ENCODE assay signal across 17 cellular contexts in the genomic region with DNA sequence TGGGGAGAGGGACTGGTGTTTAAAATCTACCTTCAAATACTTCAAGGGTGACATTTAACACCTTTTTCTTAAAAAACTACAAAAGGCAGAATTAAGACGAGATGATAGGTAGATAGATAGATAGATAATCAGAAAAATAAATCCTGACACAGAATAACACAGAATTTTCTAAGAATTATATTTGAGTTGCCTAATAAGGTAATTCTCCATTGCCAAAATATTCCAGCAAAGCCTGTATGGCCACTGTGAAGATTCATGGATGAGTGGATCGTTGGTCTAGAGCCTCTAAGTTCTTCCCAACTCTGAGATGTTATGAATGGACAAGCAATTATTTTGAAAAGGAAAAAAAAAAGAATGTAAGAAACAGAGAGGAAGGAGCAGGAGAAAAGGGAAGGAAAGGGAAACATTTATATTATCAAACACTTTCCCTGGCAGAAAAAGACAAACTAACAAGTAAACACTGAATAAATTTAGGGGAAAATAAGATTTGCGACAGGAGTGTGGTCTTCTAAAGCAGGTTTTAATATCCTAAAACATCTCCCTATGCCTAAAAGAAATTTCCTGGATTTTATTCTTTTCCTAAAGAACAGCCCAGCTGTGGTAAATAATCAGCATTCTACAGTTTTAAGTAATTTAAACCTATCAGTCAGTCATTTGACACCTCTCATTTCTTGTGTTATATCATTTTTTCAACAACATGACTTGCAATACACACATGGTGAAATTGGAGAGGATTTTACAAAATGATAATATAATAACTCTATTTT.
"Had no signal": no experiment of that assay in that cellular context is flagged by ENCODE, and none has a peak within 500 bp of the region (broad histone marks: within the 10 kb centered on the region; RNA-seq: fewer than 3 reads in every experiment).

No MANE protein-coding gene starts in this region.

- H3K36me3 ChIP-seq: esophagus squamous epithelium, prostate gland, upper lobe of left lung had no signal

- H3K36me3 Mint-ChIP-seq: stimulated activated memory B cell treated with anti-CD40 and anti-IgM and Interleukin-4, amounts not matched to agents 10 μg/mL and 1 μg/mL and 100 μg/mL, for 72 hours; T-cell had no signal

- H3K27ac Mint-ChIP-seq: activated T-helper 17 cell treated with anti-CD3 and anti-CD28 coated beads, Interleukin-2, amount 50 U/mL, for 72 hours; nephron; stimulated activated memory B cell treated with anti-CD40 and anti-IgM and Interleukin-4, amounts not matched to agents 10 μg/mL and 1 μg/mL and 100 μg/mL, for 72 hours; T-cell had no signal

- H3K27ac ChIP-seq: esophagus squamous epithelium, prostate gland had no signal

- ATAC-seq: activated CD4-positive, CD25-positive, alpha-beta regulatory T cell treated with anti-CD3 and anti-CD28 coated beads, Interleukin-2, amount 50 U/mL, for 24 hours; activated T-helper 17 cell treated with anti-CD3 and anti-CD28 coated beads, Interleukin-2, amount 50 U/mL, for 72 hours; stimulated activated memory B cell treated with anti-CD40 and anti-IgM and Interleukin-4, amounts not matched to agents 10 μg/mL and 1 μg/mL and 100 μg/mL, for 72 hours; T-cell had no signal

- H3K4me3 Mint-ChIP-seq: activated T-helper 17 cell treated with anti-CD3 and anti-CD28 coated beads, Interleukin-2, amount 50 U/mL, for 72 hours; nephron; stimulated activated memory B cell treated with anti-CD40 and anti-IgM and Interleukin-4, amounts not matched to agents 10 μg/mL and 1 μg/mL and 100 μg/mL, for 72 hours; T-cell had no signal

- H3K4me3 ChIP-seq: esophagus squamous epithelium, prostate gland, upper lobe of left lung had no signal

- H3K27me3 ChIP-seq: esophagus squamous epithelium, upper lobe of left lung had no signal

- H3K4me2 ChIP-seq: SK-N-SH had no signal

- DNase-seq: activated CD4-positive, alpha-beta T cell treated with anti-CD3 and anti-CD28 coated beads, Interleukin-2, amount 50 U/mL, for 1 hour; activated naive CD4-positive, alpha-beta T cell treated with Interleukin-2 at 50 U/mL for 16 hours; central memory CD4-positive, alpha-beta T cell; effector CD8-positive, alpha-beta T cell; esophagus squamous epithelium; hypothalamus; mesendoderm; nucleus accumbens; SK-N-SH; T-cell; T1000; upper lobe of left lung had no signal

- H3K9me3 ChIP-seq: esophagus squamous epithelium, prostate gland, SK-N-SH, upper lobe of left lung had no signal

- H3K4me1 Mint-ChIP-seq: activated T-helper 17 cell treated with anti-CD3 and anti-CD28 coated beads, Interleukin-2, amount 50 U/mL, for 72 hours; stimulated activated memory B cell treated with anti-CD40 and anti-IgM and Interleukin-4, amounts not matched to agents 10 μg/mL and 1 μg/mL and 100 μg/mL, for 72 hours; T-cell had no signal

- H3K9ac ChIP-seq: SK-N-SH had no signal

- H3K4me1 ChIP-seq: esophagus squamous epithelium, prostate gland had no signal

- H3K9me3 Mint-ChIP-seq: activated T-helper 17 cell treated with anti-CD3 and anti-CD28 coated beads, Interleukin-2, amount 50 U/mL, for 72 hours; nephron; stimulated activated memory B cell treated with anti-CD40 and anti-IgM and Interleukin-4, amounts not matched to agents 10 μg/mL and 1 μg/mL and 100 μg/mL, for 72 hours had no signal
